11 cellular contexts compared by ENCODE assay signal in the genomic region with DNA sequence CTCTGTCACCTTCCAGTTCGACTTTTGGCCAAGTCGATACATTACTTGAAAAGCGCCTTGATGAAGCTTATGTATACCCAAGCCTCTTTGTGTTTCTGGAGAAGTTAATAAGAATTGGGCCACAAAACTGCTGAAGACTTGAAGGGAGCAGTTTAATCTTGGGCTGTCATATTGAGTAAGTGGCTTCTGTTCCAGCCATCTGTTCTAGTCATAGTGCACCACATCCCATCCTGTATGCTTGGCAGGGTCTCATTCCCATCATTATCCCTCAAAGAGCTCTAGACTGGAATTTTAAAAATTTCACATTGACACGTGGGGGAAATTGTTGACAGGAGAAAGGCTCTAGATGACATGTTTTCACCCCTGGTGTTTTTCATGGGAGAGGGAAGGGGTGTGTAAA.
"Had no signal": no experiment of that assay in that cellular context is flagged by ENCODE, and none has a peak within 500 bp of the region (broad histone marks: within the 10 kb centered on the region; RNA-seq: fewer than 3 reads in every experiment).

No MANE protein-coding gene starts in this region.

- ATAC-seq: foreskin keratinocyte; left colon; mucosa of descending colon; naive thymus-derived CD8-positive, alpha-beta T cell had no signal

- DNase-seq: colonic mucosa; dermis blood vessel endothelial cell; foreskin keratinocyte; head of caudate nucleus; hippocampal formation; left colon; mucosa of descending colon; naive thymus-derived CD8-positive, alpha-beta T cell; stimulated activated CD4-positive, alpha-beta T cell treated with anti-CD3 and anti-CD28 coated beads, Interleukin-2, amount 100 ng/mL, for 48 hours; stimulated activated naive CD4-positive, alpha-beta T cell treated with Interleukin-2 at 50 U/mL for 16 hours; uterus had no signal
